26 cellular contexts compared by ENCODE assay signal in the genomic region with DNA sequence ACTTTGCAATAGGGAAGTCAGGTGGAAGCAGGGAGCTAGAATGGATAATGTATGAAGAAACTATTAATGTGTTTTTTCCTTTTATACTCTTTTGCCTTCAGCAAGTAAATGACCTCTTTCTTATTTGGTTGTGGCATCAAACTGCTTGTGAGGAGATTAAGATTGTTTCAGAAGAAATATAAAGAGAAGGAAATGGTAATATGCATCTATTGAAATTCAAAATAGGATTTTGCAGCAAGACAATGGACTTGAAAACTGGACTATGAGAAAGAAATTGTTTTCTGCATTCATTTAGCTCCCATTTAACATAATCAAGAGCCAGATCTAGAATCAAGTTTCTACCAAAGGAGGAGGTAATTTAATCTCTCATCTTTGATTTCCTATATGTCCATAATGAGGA.
"Had no signal": no experiment of that assay in that cellular context is flagged by ENCODE, and none has a peak within 500 bp of the region (broad histone marks: within the 10 kb centered on the region; RNA-seq: fewer than 3 reads in every experiment).

No MANE protein-coding gene starts in this region.

- H3K4me1 ChIP-seq: esophagus muscularis mucosa, foreskin keratinocyte, gastrocnemius medialis, gastroesophageal sphincter, heart left ventricle, heart right ventricle had no signal

- H3K4me3 Mint-ChIP-seq: dendritic cell treated with granulocyte-macrophage colony-stimulating factor and Interleukin-4, amounts not matched to agents 40 ng/mL and 50 ng/mL, for 4 days; effector memory CD8-positive, alpha-beta T cell; endodermal cell had no signal

- H3K9me3 Mint-ChIP-seq: dendritic cell treated with granulocyte-macrophage colony-stimulating factor and Interleukin-4, amounts not matched to agents 40 ng/mL and 50 ng/mL, for 4 days; effector memory CD8-positive, alpha-beta T cell; endodermal cell had no signal

- H3K36me3 ChIP-seq: esophagus muscularis mucosa, esophagus squamous epithelium, gastrocnemius medialis, gastroesophageal sphincter, heart left ventricle, heart right ventricle had no signal

- ATAC-seq: effector memory CD8-positive, alpha-beta T cell; esophagus mucosa; foreskin keratinocyte; gastrocnemius medialis; gastroesophageal sphincter; heart left ventricle; heart right ventricle had no signal

- DNase-seq: cortex of kidney; dermis blood vessel endothelial cell; dorsolateral prefrontal cortex; effector CD4-positive, alpha-beta T cell; effector CD8-positive, alpha-beta T cell; effector memory CD4-positive, alpha-beta T cell; effector memory CD8-positive, alpha-beta T cell; endodermal cell; erythroblast; esophagus squamous epithelium; foreskin fibroblast; foreskin keratinocyte; foreskin melanocyte; gastrocnemius medialis; glutamatergic neuron; head of caudate nucleus; heart left ventricle; heart right ventricle; hippocampal formation had no signal

- H3K27ac ChIP-seq: coronary artery, dorsolateral prefrontal cortex, epithelial cell of prostate, esophagus muscularis mucosa, esophagus squamous epithelium, foreskin keratinocyte, gastrocnemius medialis, gastroesophageal sphincter, heart left ventricle, heart right ventricle had no signal

- H3K9me3 ChIP-seq: esophagus muscularis mucosa, esophagus squamous epithelium, gastrocnemius medialis, gastroesophageal sphincter, heart left ventricle, heart right ventricle had no signal

- H3K27me3 Mint-ChIP-seq: effector memory CD8-positive, alpha-beta T cell had no signal

- H3K27me3 ChIP-seq: gastrocnemius medialis, hepatocyte had no signal

- H3K27ac Mint-ChIP-seq: dendritic cell treated with granulocyte-macrophage colony-stimulating factor and Interleukin-4, amounts not matched to agents 40 ng/mL and 50 ng/mL, for 4 days; effector memory CD8-positive, alpha-beta T cell; endodermal cell had no signal

- H3K4me3 ChIP-seq: coronary artery, dorsolateral prefrontal cortex, esophagus muscularis mucosa, esophagus squamous epithelium, gastrocnemius medialis, gastroesophageal sphincter, heart left ventricle, heart right ventricle, hepatocyte had no signal
